Comparison of ENCODE assay signal across 1 cellular context in the genomic region with DNA sequence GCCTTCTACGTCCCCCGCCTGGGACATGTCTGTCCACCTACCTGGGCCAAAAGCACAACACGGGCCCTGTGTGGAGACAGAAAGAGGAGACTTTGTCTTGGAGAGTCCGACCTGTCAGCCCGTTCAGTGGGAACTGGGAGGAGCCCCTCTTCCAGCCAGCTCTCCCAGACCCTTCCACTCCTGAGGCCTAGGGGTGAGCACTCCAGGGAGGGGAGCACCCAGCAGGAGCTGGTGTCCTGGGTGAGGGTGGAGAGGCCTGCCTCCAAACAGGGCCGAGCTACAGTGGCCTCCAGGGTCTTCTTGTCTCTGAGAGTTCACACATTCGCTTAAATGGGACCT.
TF ChIP-seq lines count a peak whose summit lies in the region.

No MANE protein-coding gene starts in this region.

TF ChIP-seq in K562, 482 proteins besides CTCF, POLR2A, EP300 and RAD21:
- TF ChIP-seq ZFX (CRISPR knock-in tag; IDR thresholded peaks at IDR 0.05) (peak; percentile 29; the same call in 1 of the 2 replicates), MED1 (CRISPR knock-in tag; IDR thresholded peaks at IDR 0.05; ENCODE audit: borderline replicate concordance) (no peak), HNRNPLL (IDR thresholded peaks at IDR 0.05; ENCODE audit: low read depth, low read length, poor library complexity, severe bottlenecking) (no peak)
